Comparison of ENCODE assay signal across 8 cellular contexts in the genomic region with DNA sequence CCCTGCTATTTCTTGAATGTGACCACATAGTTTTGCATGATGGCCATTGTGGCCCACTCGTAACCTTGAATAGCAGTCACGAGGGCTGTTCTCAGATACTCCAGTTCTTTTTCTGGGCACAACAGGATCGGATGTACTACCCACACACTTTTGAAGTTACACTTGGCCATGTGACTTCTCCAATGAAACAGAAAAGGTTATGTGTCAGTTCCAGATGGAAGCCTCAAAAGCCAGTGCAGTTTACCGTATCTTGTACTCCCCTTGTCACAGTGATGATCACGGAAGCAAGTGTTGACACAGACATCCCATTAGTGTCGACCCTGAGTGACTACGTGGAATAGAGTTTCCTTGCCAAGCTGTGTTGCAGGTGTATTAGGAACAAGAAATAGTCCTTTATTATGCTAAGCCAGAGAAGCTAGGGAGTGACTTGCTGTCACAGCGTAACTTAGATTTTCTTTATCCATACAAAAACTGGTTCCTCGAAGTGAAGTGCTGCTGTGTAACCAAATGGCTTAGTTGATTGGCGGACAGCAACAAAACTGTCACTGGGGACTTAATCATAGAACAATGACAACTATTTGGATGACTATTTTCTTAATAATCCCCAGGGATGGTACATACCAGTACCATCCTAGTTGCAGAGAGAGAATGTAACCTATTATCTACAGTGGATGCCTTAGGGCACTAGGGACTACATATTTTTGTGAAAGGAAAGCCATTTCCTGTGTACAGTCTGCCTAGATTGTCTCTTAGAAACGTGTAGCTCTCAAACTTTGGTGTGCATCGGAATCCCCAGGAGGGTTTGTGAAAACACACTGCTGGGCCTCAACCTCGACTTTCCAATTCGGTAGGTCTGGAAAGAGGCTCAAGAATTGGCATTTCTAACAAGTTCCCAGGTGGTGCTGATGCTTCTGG.
DNase-seq lines count a peak whose midpoint lies in the region; ATAC-seq and TF ChIP-seq lines count a peak whose summit lies in the region.

No MANE protein-coding gene starts in this region.

- H3K36me3 ChIP-seq in PC-9 (ENCODE audit: low read depth) (no peaks in the 10 kb centered on the region), urinary bladder (ENCODE audit: insufficient read depth) (no peaks in the 10 kb centered on the region)

- BruUV-seq in PC-9 (replicated peaks; lab: Mats Ljungman, UMichigan), result no TSS peak

- no peaks in the 10 kb centered on the region for H4K20me1 ChIP-seq in PC-9 (ENCODE audit: insufficient read depth)

- H3K27ac ChIP-seq in PC-9 (peak overlapping the region; percentile 32; the same call in 1 of the 2 replicates), urinary bladder (ENCODE audit: low read depth) (peak overlapping the region; percentile 6)

- H3K9me2 ChIP-seq in PC-9 (ENCODE audit: insufficient read depth), result no peaks in the 10 kb centered on the region

- H3K79me2 ChIP-seq in PC-9 (ENCODE audit: low read depth), result no peaks in the 10 kb centered on the region

- no peaks in the 10 kb centered on the region for H3K27me3 ChIP-seq in PC-9 (ENCODE audit: insufficient read depth, low read depth)

- intact Hi-C loops in Right ventricle myocardium inferior (cut with DNase I), result no loop called here
- intact Hi-C loops in left ventricle myocardium superior (cut with micrococcal nuclease), result no loop called here
- intact Hi-C loops in PC-9 (cut with micrococcal nuclease; ENCODE audit: unreplicated experiment), result loop anchor here (5.0 kb wide), 1 partner anchor 54 kb away; no protein-coding TSS in a partner anchor

- no peak for DNase-seq in Right ventricle myocardium inferior (ENCODE audit: missing footprints)
- DNase-seq in left ventricle myocardium superior, result no peak
- DNase-seq in PC-9, result peak; percentile 2 to 37
- DNase-seq in foreskin melanocyte, result peak; percentile 86
- no peak for DNase-seq in NCI-H526 (lab: John Stamatoyannopoulos, UW)
- no peak for DNase-seq in GM19240 (ENCODE audit: insufficient read length, low spot score)

- WGBS in urinary bladder, result 59% methylated on average over 14 of the region's 14 CpGs

- H3K4me1 ChIP-seq in PC-9 (replicated peaks; ENCODE audit: insufficient read depth) (0 out of 2 replicates have a peak, but pooled peaks cover 16% of the 10 kb centered on the region), urinary bladder (ENCODE audit: insufficient read depth) (peaks cover 2% of the 10 kb centered on the region)

- H3F3A ChIP-seq in PC-9 (ENCODE audit: insufficient read depth, low read depth), result peaks cover 9% of the 10 kb centered on the region; the same call in 1 of the 2 replicates

- H3K9me3 ChIP-seq in PC-9 (ENCODE audit: insufficient read depth, low read depth), result no peaks in the 10 kb centered on the region

- no peak overlapping the region for H2AFZ ChIP-seq in PC-9

- CTCF ChIA-PET in PC-9 (lab: Charles Lee), result interaction anchor here (0.7 kb wide), 1 partner anchor 246 kb away, joined by 4 read pairs; no protein-coding TSS in a partner anchor

- H3K4me2 ChIP-seq in PC-9, result no peak overlapping the region

- peak; percentile 70 for ATAC-seq in Right ventricle myocardium inferior
- no peak for ATAC-seq in left ventricle myocardium superior
- no peak for ATAC-seq in GM18868 (IDR thresholded peaks at IDR 0.05; ENCODE audit: unreplicated experiment)

- POLR2A ChIA-PET in PC-9 (lab: Charles Lee; ENCODE audit: unreplicated experiment), result interaction anchor here (0.6 to 0.7 kb wide), 2 partner anchors 13 to 1530 kb away, joined by 4 to 6 read pairs; no protein-coding TSS in a partner anchor

- H3K4me3 ChIP-seq in PC-9, result no peak overlapping the region
- no peak overlapping the region for H3K4me3 ChIP-seq in urinary bladder (ENCODE audit: low read depth, low read length)

- TF ChIP-seq CTCF in PC-9 (conservative IDR thresholded peaks at IDR 0.05), result no peak

Comparison
In these comparisons a context has a peak if more than half of its experiments do, and no peak if none do; other contexts are left out.
1. DNase-seq: peak in PC-9 (2 of 2) and foreskin melanocyte (single experiment); none in Right ventricle myocardium inferior (single experiment), left ventricle myocardium superior (single experiment), NCI-H526 (0 of 2) and GM19240 (single experiment).